1 cellular context compared by ENCODE assay signal in the genomic region with DNA sequence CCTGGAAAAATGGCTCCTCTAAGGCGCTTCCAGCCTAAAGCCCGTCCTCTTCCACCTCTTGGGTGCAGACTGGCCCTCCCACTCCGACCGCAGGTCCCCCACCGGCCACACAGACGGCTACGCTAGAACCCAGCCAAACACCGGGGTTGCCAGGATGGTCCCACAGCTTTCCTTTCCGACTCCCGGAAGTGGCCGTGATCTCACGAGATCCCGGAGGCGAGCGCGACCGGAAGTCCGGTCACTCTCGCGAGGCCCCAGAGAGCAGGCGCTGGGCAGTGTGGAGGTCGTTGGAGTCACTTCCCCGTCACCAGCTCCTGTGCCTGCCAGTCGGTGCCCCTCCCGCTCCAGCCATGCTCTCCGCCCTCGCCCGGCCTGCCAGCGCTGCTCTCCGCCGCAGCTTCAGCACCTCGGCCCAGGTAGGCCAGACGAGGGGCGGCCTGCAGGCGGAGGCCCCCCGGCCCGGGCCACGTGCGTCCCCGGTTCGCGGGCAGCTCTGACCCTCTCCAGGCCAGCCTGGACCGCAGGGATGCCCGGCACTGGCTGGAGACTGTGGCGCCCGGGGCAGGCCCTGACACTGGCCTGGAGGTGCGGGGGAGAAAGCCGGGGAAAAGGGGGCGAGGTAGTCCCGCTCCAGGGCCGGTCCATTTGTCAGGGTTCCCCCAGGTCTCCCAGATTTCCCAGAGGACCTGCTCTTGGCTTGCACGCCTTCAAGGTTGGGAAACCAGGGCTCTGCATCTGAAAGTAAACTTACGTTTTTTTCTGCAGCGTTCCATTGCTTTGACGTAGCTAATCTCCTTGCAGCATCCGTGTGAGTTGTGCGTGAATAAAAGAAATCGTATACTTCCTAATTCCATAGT.
TF ChIP-seq lines count a peak whose summit lies in the region.

TSS of gene MDH2 (plus strand) at position 296 of the 857 bp plus-strand sequence. CDS start at position 351, 55 bp downstream.
TSS of gene STYXL1 (minus strand) at position 190 of the 857 bp plus-strand sequence. CDS start 17,477 bp downstream, outside the sequence.

TF ChIP-seq in GM12878, 131 proteins besides CTCF, POLR2A, EP300 and RAD21 (continued from another document and continues in another):
- TF ChIP-seq, protein P1, sequence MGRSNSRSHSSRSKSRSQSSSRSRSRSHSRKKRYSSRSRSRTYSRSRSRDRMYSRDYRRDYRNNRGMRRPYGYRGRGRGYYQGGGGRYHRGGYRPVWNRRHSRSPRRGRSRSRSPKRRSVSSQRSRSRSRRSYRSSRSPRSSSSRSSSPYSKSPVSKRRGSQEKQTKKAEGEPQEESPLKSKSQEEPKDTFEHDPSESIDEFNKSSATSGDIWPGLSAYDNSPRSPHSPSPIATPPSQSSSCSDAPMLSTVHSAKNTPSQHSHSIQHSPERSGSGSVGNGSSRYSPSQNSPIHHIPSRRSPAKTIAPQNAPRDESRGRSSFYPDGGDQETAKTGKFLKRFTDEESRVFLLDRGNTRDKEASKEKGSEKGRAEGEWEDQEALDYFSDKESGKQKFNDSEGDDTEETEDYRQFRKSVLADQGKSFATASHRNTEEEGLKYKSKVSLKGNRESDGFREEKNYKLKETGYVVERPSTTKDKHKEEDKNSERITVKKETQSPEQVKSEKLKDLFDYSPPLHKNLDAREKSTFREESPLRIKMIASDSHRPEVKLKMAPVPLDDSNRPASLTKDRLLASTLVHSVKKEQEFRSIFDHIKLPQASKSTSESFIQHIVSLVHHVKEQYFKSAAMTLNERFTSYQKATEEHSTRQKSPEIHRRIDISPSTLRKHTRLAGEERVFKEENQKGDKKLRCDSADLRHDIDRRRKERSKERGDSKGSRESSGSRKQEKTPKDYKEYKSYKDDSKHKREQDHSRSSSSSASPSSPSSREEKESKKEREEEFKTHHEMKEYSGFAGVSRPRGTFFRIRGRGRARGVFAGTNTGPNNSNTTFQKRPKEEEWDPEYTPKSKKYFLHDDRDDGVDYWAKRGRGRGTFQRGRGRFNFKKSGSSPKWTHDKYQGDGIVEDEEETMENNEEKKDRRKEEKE (IDR thresholded peaks at IDR 0.05): no peak
- no peak for TF ChIP-seq PBX3 (IDR thresholded peaks at IDR 0.05; ENCODE audit: insufficient replicate concordance, low read depth, low read length)
- peak; percentile 96 for TF ChIP-seq ELK1 (IDR thresholded peaks at IDR 0.05; ENCODE audit: low read depth, low read length)
- TF ChIP-seq ASH2L (IDR thresholded peaks at IDR 0.05; ENCODE audit: borderline replicate concordance, low read depth): no peak; the same call in 1 of the 2 replicates
- peak; percentile 95 for TF ChIP-seq TAF1 (IDR thresholded peaks at IDR 0.05; ENCODE audit: borderline replicate concordance, low read depth, low read length)
- TF ChIP-seq BACH1 (IDR thresholded peaks at IDR 0.05; ENCODE audit: borderline replicate concordance): peak; percentile 66; the same call in 1 of the 2 replicates
- TF ChIP-seq ZNF24 (IDR thresholded peaks at IDR 0.05): no peak
- no peak for TF ChIP-seq IRF3 (IDR thresholded peaks at IDR 0.05)
- no peak for TF ChIP-seq JUND (IDR thresholded peaks at IDR 0.05; ENCODE audit: low read depth, low read length)
- TF ChIP-seq MEF2A (IDR thresholded peaks at IDR 0.05; ENCODE audit: insufficient read depth, low read depth, low read length): 0 out of 2 replicates have a peak, but pooled peaks have one; percentile 29
- 0 out of 2 replicates have a peak, but pooled peaks have one; percentile 53 for TF ChIP-seq STAT1 (conservative IDR thresholded peaks at IDR 0.05)
- TF ChIP-seq TCF3 (IDR thresholded peaks at IDR 0.05; ENCODE audit: borderline replicate concordance, insufficient read depth, low read depth, low read length): no peak
- no peak for TF ChIP-seq ZNF384 (IDR thresholded peaks at IDR 0.05; ENCODE audit: borderline replicate concordance, low read depth, low read length)
- TF ChIP-seq, protein P2, sequence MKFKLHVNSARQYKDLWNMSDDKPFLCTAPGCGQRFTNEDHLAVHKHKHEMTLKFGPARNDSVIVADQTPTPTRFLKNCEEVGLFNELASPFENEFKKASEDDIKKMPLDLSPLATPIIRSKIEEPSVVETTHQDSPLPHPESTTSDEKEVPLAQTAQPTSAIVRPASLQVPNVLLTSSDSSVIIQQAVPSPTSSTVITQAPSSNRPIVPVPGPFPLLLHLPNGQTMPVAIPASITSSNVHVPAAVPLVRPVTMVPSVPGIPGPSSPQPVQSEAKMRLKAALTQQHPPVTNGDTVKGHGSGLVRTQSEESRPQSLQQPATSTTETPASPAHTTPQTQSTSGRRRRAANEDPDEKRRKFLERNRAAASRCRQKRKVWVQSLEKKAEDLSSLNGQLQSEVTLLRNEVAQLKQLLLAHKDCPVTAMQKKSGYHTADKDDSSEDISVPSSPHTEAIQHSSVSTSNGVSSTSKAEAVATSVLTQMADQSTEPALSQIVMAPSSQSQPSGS (IDR thresholded peaks at IDR 0.05; ENCODE audit: low read length): 0 out of 2 replicates have a peak, but pooled peaks have one; percentile 47
- no peak for TF ChIP-seq ZNF274 (IDR thresholded peaks at IDR 0.05; ENCODE audit: insufficient read depth, insufficient read length)
- TF ChIP-seq DPF2 (IDR thresholded peaks at IDR 0.05): peak; percentile 73
- TF ChIP-seq HDGF (IDR thresholded peaks at IDR 0.05): peak; percentile 24; the same call in 1 of the 2 replicates
- TF ChIP-seq HDAC6 (IDR thresholded peaks at IDR 0.05; ENCODE audit: unreplicated experiment): no peak
- TF ChIP-seq, protein P3, sequence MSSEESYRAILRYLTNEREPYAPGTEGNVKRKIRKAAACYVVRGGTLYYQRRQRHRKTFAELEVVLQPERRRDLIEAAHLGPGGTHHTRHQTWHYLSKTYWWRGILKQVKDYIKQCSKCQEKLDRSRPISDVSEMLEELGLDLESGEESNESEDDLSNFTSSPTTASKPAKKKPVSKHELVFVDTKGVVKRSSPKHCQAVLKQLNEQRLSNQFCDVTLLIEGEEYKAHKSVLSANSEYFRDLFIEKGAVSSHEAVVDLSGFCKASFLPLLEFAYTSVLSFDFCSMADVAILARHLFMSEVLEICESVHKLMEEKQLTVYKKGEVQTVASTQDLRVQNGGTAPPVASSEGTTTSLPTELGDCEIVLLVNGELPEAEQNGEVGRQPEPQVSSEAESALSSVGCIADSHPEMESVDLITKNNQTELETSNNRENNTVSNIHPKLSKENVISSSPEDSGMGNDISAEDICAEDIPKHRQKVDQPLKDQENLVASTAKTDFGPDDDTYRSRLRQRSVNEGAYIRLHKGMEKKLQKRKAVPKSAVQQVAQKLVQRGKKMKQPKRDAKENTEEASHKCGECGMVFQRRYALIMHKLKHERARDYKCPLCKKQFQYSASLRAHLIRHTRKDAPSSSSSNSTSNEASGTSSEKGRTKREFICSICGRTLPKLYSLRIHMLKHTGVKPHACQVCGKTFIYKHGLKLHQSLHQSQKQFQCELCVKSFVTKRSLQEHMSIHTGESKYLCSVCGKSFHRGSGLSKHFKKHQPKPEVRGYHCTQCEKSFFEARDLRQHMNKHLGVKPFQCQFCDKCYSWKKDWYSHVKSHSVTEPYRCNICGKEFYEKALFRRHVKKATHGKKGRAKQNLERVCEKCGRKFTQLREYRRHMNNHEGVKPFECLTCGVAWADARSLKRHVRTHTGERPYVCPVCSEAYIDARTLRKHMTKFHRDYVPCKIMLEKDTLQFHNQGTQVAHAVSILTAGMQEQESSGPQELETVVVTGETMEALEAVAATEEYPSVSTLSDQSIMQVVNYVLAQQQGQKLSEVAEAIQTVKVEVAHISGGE (CRISPR knock-in tag; IDR thresholded peaks at IDR 0.05): peak; percentile 83
- no peak for TF ChIP-seq SREBF1 (IDR thresholded peaks at IDR 0.05; ENCODE audit: low read length)
- TF ChIP-seq, protein P4, sequence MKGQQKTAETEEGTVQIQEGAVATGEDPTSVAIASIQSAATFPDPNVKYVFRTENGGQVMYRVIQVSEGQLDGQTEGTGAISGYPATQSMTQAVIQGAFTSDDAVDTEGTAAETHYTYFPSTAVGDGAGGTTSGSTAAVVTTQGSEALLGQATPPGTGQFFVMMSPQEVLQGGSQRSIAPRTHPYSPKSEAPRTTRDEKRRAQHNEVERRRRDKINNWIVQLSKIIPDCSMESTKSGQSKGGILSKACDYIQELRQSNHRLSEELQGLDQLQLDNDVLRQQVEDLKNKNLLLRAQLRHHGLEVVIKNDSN (IDR thresholded peaks at IDR 0.05; ENCODE audit: borderline replicate concordance, extremely low read length, insufficient read depth, low read depth, low read length): no peak
- TF ChIP-seq JUNB (IDR thresholded peaks at IDR 0.05): no peak
- peak; percentile 85 for TF ChIP-seq RUNX3 (IDR thresholded peaks at IDR 0.05; ENCODE audit: low read length)
- TF ChIP-seq SUPT20H (IDR thresholded peaks at IDR 0.05; ENCODE audit: borderline replicate concordance, control insufficient read depth, low read depth, low read length): no peak
- TF ChIP-seq SMAD1 (IDR thresholded peaks at IDR 0.05; ENCODE audit: low read depth, partially characterized antibody): no peak
- TF ChIP-seq YBX1 (IDR thresholded peaks at IDR 0.05): no peak
- peak; percentile 91 for TF ChIP-seq POLR2AphosphoS5 (IDR thresholded peaks at IDR 0.05; ENCODE audit: low read length)
- TF ChIP-seq HCFC1 (IDR thresholded peaks at IDR 0.05; ENCODE audit: low read length): peak; percentile 78
- TF ChIP-seq GATAD2B (conservative IDR thresholded peaks at IDR 0.05; ENCODE audit: low read depth): peak; percentile 97
- TF ChIP-seq CUX1 (IDR thresholded peaks at IDR 0.05; ENCODE audit: insufficient replicate concordance, low read depth, low read length): no peak
- TF ChIP-seq IKZF1 (conservative IDR thresholded peaks at IDR 0.05): peak; percentile 86
- TF ChIP-seq CHD1 (IDR thresholded peaks at IDR 0.05; ENCODE audit: low read depth, low read length): no peak
- peak; percentile 96 for TF ChIP-seq BRCA1 (IDR thresholded peaks at IDR 0.05; ENCODE audit: low read depth, low read length)
- TF ChIP-seq POLR2AphosphoS2 (IDR thresholded peaks at IDR 0.05; ENCODE audit: low read depth, low read length): peak; percentile 81
- no peak; the same call in 1 of the 2 replicates for TF ChIP-seq SMARCA5 (IDR thresholded peaks at IDR 0.05)
- peak; percentile 100 for TF ChIP-seq CHD2 (IDR thresholded peaks at IDR 0.05; ENCODE audit: borderline replicate concordance, low read depth, low read length)
